ENCODE assay signal across 16 cellular contexts in genomic region chr1:2522230-2522629, GRCh38. TPM values are rescaled to one million over a fixed set of nuclear protein-coding genes. Genes with fewer than 3 reads are reported as not detected.
A peak's percentile ranks its signal among the peaks of the same experiment; 100 is the strongest.
DNase-seq lines count a peak whose midpoint lies in the region; ATAC-seq and TF ChIP-seq lines count a peak whose summit lies in the region.
"Had no signal": no experiment of that assay in that cellular context is flagged by ENCODE, and none has a peak within 500 bp of the region (broad histone marks: within the 10 kb centered on the region; RNA-seq: fewer than 3 reads in every experiment).

No MANE protein-coding gene starts in this region.

- 98% methylated on average over 7 of the region's 7 CpGs for WGBS in mesenchymal stem cell
- 85 to 91% (median 90%) methylated on average over 6 to 7 of the region's 7 CpGs for WGBS in adrenal gland, 4 donors

- H3K14ac ChIP-seq in mesenchymal stem cell (ENCODE audit: low read length in 2 of 2) = no peak overlapping the region

- H2BK15ac ChIP-seq in mesenchymal stem cell (ENCODE audit: low read depth, poor library complexity, severe bottlenecking) = no peak overlapping the region

- H3K4me3 Mint-ChIP-seq in natural killer cell = no peak overlapping the region
- H3K4me3 Mint-ChIP-seq in natural killer cell treated with Interleukin-12 subunit alpha and Interleukin-12 subunit beta and Interleukin-15 and Interleukin-18, amount 100 ng/mL, for 72 hours = no peak overlapping the region
- H3K4me3 Mint-ChIP-seq in activated CD8-positive, alpha-beta T cell treated with anti-CD3 and anti-CD28 coated beads for 36 hours = no peak overlapping the region
- peak overlapping the region; percentile 72 for H3K4me3 Mint-ChIP-seq in endothelial cell (ENCODE audit: unreplicated experiment)

- TF ChIP-seq CTCF in natural killer cell (IDR thresholded peaks at IDR 0.05) (no peak), endothelial cell (IDR thresholded peaks at IDR 0.05; ENCODE audit: unreplicated experiment) (no peak), adrenal gland (IDR thresholded peaks at IDR 0.05) (no peak)
- TF ChIP-seq CTCF in activated CD8-positive, alpha-beta T cell treated with anti-CD3 and anti-CD28 coated beads for 36 hours (IDR thresholded peaks at IDR 0.05) = no peak

- no peak overlapping the region for H3K27ac ChIP-seq in mesenchymal stem cell (ENCODE audit: low read length, poor library complexity, severe bottlenecking)
- H3K27ac ChIP-seq in adrenal gland = no peak overlapping the region

- H2AFZ ChIP-seq in mesenchymal stem cell (ENCODE audit: low read depth, low read length) = no peak overlapping the region

- H3K27me3 ChIP-seq in mesenchymal stem cell (ENCODE audit: control insufficient read depth in 1 of 2, insufficient read depth in 1 of 2, low read length in 2 of 2) (no peaks in the 10 kb centered on the region), adrenal gland (no peaks in the 10 kb centered on the region)
- H3K27me3 ChIP-seq: BE2C had no signal

- no peak overlapping the region for H3K23ac ChIP-seq in mesenchymal stem cell (ENCODE audit: low read length in 2 of 2)

- DNase-seq in natural killer cell (no peak), endothelial cell (ENCODE audit: low spot score) (no peak), NCI-H345 treated with DMSO at 0.1 percent for 48 hours (lab: John Stamatoyannopoulos, UW; ENCODE audit: unreplicated experiment) (no peak), mesenchymal stem cell (no peak), adrenal gland (no peak)
- DNase-seq in natural killer cell treated with Interleukin-12 subunit alpha and Interleukin-12 subunit beta and Interleukin-15 and Interleukin-18, amount 100 ng/mL, for 72 hours (ENCODE audit: low spot score) = no peak
- no peak for DNase-seq in activated CD8-positive, alpha-beta T cell treated with anti-CD3 and anti-CD28 coated beads for 36 hours
- DNase-seq: BE2C, Caco-2, DMS53, Karpas-422, NCI-H2029, NCI-H2171 treated with DMSO at 0.1 percent for 48 hours, NCI-H510A, NCI-H82 had no signal

- H3K9me3 ChIP-seq in mesenchymal stem cell (ENCODE audit: control insufficient read depth, low read length) (no peaks in the 10 kb centered on the region), adrenal gland (replicated peaks in 1 of 3) (no peaks in the 10 kb centered on the region)
- H3K9me3 ChIP-seq: BE2C, Caco-2 had no signal

- H2BK5ac ChIP-seq in mesenchymal stem cell (ENCODE audit: low read depth, low read length, poor library complexity, severe bottlenecking) = no peak overlapping the region

- H3K36me3 Mint-ChIP-seq in natural killer cell (no peaks in the 10 kb centered on the region), endothelial cell (ENCODE audit: low read depth, unreplicated experiment) (peaks cover 20% of the 10 kb centered on the region)
- no peaks in the 10 kb centered on the region for H3K36me3 Mint-ChIP-seq in natural killer cell treated with Interleukin-12 subunit alpha and Interleukin-12 subunit beta and Interleukin-15 and Interleukin-18, amount 100 ng/mL, for 72 hours
- H3K36me3 Mint-ChIP-seq in activated CD8-positive, alpha-beta T cell treated with anti-CD3 and anti-CD28 coated beads for 36 hours (ENCODE audit: low read depth) = peaks cover 30% of the 10 kb centered on the region

- H3K18ac ChIP-seq in mesenchymal stem cell (ENCODE audit: low read depth in 1 of 2, low read length in 2 of 2) = no peak overlapping the region

- H3K9me3 Mint-ChIP-seq in natural killer cell (no peaks in the 10 kb centered on the region), endothelial cell (ENCODE audit: unreplicated experiment) (no peaks in the 10 kb centered on the region)
- H3K9me3 Mint-ChIP-seq in natural killer cell treated with Interleukin-12 subunit alpha and Interleukin-12 subunit beta and Interleukin-15 and Interleukin-18, amount 100 ng/mL, for 72 hours = no peaks in the 10 kb centered on the region
- H3K9me3 Mint-ChIP-seq in activated CD8-positive, alpha-beta T cell treated with anti-CD3 and anti-CD28 coated beads for 36 hours = no peaks in the 10 kb centered on the region

- no peak overlapping the region for H4K8ac ChIP-seq in mesenchymal stem cell (ENCODE audit: low read length)

- TF ChIP-seq POLR2A in adrenal gland (IDR thresholded peaks at IDR 0.05) = no peak

- no peak overlapping the region for H3K9ac ChIP-seq in mesenchymal stem cell (ENCODE audit: low read length)

- H3K4me1 ChIP-seq in mesenchymal stem cell (ENCODE audit: control insufficient read depth, insufficient read depth, low read depth, low read length) (peaks cover 27% of the 10 kb centered on the region), adrenal gland (replicated peaks in 1 of 2) (peaks cover 22 to 34% of the 10 kb centered on the region in 2 donors)

- H2BK120ac ChIP-seq in mesenchymal stem cell (ENCODE audit: low read depth, low read length) = no peak overlapping the region

- no peak overlapping the region for H2AK5ac ChIP-seq in mesenchymal stem cell (ENCODE audit: low read length, severe bottlenecking)

- H2BK12ac ChIP-seq in mesenchymal stem cell (ENCODE audit: low read length in 2 of 2) = no peak overlapping the region

- peaks cover 28% of the 10 kb centered on the region for H3K79me1 ChIP-seq in mesenchymal stem cell (replicated peaks; ENCODE audit: low read length, poor library complexity, severe bottlenecking)

- intact Hi-C loops in natural killer cell (cut with micrococcal nuclease) (no loop called here), adrenal gland (cut with DNase I) (no loop called here)
- intact Hi-C loops in activated CD8-positive, alpha-beta T cell treated with anti-CD3 and anti-CD28 coated beads for 36 hours (cut with micrococcal nuclease) = no loop called here

- CTCF ChIA-PET in activated CD8-positive, alpha-beta T cell treated with anti-CD3 and anti-CD28 coated beads for 36 hours (lab: Charles Lee) = interaction anchor here (1.1 to 1.3 kb wide), 2 partner anchors 27 to 107 kb away, joined by 3 read pairs; no protein-coding TSS in a partner anchor

- H4K91ac ChIP-seq in mesenchymal stem cell (ENCODE audit: low read length) = no peak overlapping the region

- no peak overlapping the region for H3K4ac ChIP-seq in mesenchymal stem cell (ENCODE audit: low read depth in 1 of 2, low read length in 2 of 2)

- H3K4me1 Mint-ChIP-seq in natural killer cell = peaks cover 24 to 39% of the 10 kb centered on the region in 2 donors
- H3K4me1 Mint-ChIP-seq in natural killer cell treated with Interleukin-12 subunit alpha and Interleukin-12 subunit beta and Interleukin-15 and Interleukin-18, amount 100 ng/mL, for 72 hours (ENCODE audit: low read depth in 2 of 2) = peaks cover 24 to 37% of the 10 kb centered on the region in 2 donors
- peaks cover 35% of the 10 kb centered on the region for H3K4me1 Mint-ChIP-seq in activated CD8-positive, alpha-beta T cell treated with anti-CD3 and anti-CD28 coated beads for 36 hours (ENCODE audit: low read depth)
- peaks cover 27% of the 10 kb centered on the region for H3K4me1 Mint-ChIP-seq in endothelial cell (ENCODE audit: unreplicated experiment)

- H3K4me3 ChIP-seq in mesenchymal stem cell (ENCODE audit: insufficient read depth in 1 of 2, low read depth in 1 of 2, low read length in 2 of 2) (no peak overlapping the region), adrenal gland (no peak overlapping the region)

- POLR2A ChIA-PET in activated CD8-positive, alpha-beta T cell treated with anti-CD3 and anti-CD28 coated beads for 36 hours (lab: Charles Lee) = interaction anchor here (0.8 kb wide), 1 partner anchor 13 kb away, joined by 3 read pairs; no protein-coding TSS in a partner anchor

- H3K36me3 ChIP-seq in mesenchymal stem cell (ENCODE audit: control insufficient read depth in 1 of 2, insufficient read depth in 2 of 2, low read depth in 1 of 2, low read length in 2 of 2) (peaks cover 36 to 56% of the 10 kb centered on the region in 2 experiments), adrenal gland (replicated peaks in 1 of 2) (peaks cover 0 to 47% of the 10 kb centered on the region in 2 donors)

- H3K27me3 Mint-ChIP-seq in natural killer cell (ENCODE audit: low read depth in 2 of 2) = peaks cover 0 to 2% of the 10 kb centered on the region in 2 donors
- peaks cover 0 to 3% of the 10 kb centered on the region in 2 donors for H3K27me3 Mint-ChIP-seq in natural killer cell treated with Interleukin-12 subunit alpha and Interleukin-12 subunit beta and Interleukin-15 and Interleukin-18, amount 100 ng/mL, for 72 hours
- peaks cover 2% of the 10 kb centered on the region for H3K27me3 Mint-ChIP-seq in activated CD8-positive, alpha-beta T cell treated with anti-CD3 and anti-CD28 coated beads for 36 hours
- peaks cover 11% of the 10 kb centered on the region for H3K27me3 Mint-ChIP-seq in endothelial cell (ENCODE audit: unreplicated experiment)

- peak overlapping the region; percentile 2 to 93 for H3K27ac Mint-ChIP-seq in natural killer cell
- H3K27ac Mint-ChIP-seq in natural killer cell treated with Interleukin-12 subunit alpha and Interleukin-12 subunit beta and Interleukin-15 and Interleukin-18, amount 100 ng/mL, for 72 hours = no peak overlapping the region
- H3K27ac Mint-ChIP-seq in activated CD8-positive, alpha-beta T cell treated with anti-CD3 and anti-CD28 coated beads for 36 hours = peak overlapping the region; percentile 98
- no peak overlapping the region for H3K27ac Mint-ChIP-seq in endothelial cell (ENCODE audit: unreplicated experiment)

- ATAC-seq in natural killer cell = no peak
- no peak for ATAC-seq in natural killer cell treated with Interleukin-12 subunit alpha and Interleukin-12 subunit beta and Interleukin-15 and Interleukin-18, amount 100 ng/mL, for 72 hours
- no peak for ATAC-seq in activated CD8-positive, alpha-beta T cell treated with anti-CD3 and anti-CD28 coated beads for 36 hours
- ATAC-seq: Right ventricle myocardium inferior had no signal

- no peak overlapping the region for H3K4me2 ChIP-seq in mesenchymal stem cell (ENCODE audit: low read length, poor library complexity, severe bottlenecking)

RNA-seq across cellular contexts. Expression of gene PANK4, which starts 4.2 kb away (rescaled TPM):
- total RNA-seq in natural killer cell (10 to 100 TPM; 48.2 to 75.7 (median 61.8) TPM), endothelial cell (ENCODE audit: unreplicated experiment) (32.3 TPM), adrenal gland (10 to 100 TPM; 14.2 to 50.2 (median 31.4) TPM)
- total RNA-seq in natural killer cell treated with Interleukin-12 subunit alpha and Interleukin-12 subunit beta and Interleukin-15 and Interleukin-18, amount 100 ng/mL, for 72 hours = 10 to 100 TPM; 37.7 to 70.5 TPM
- total RNA-seq in activated CD8-positive, alpha-beta T cell treated with anti-CD3 and anti-CD28 coated beads for 36 hours = 10 to 100 TPM; 39.0 to 40.6 TPM
- 10.2 TPM for polyA plus RNA-seq in mesenchymal stem cell (2013, experiment 1 of 2)
- polyA plus RNA-seq in mesenchymal stem cell (2013, experiment 2 of 2) = 9.9 TPM
- polyA plus RNA-seq in adrenal gland = 10 to 100 TPM; 13.8 to 44.1 (median 26.2) TPM

RNA-seq across cellular contexts. Expression of gene HES5, which starts 7.8 kb away (rescaled TPM):
- total RNA-seq in natural killer cell (not detected), endothelial cell (ENCODE audit: unreplicated experiment) (not detected), adrenal gland (not detected)
- not detected for total RNA-seq in natural killer cell treated with Interleukin-12 subunit alpha and Interleukin-12 subunit beta and Interleukin-15 and Interleukin-18, amount 100 ng/mL, for 72 hours
- total RNA-seq in activated CD8-positive, alpha-beta T cell treated with anti-CD3 and anti-CD28 coated beads for 36 hours = not detected
- not detected for polyA plus RNA-seq in mesenchymal stem cell (2013, experiment 1 of 2)
- not detected for polyA plus RNA-seq in mesenchymal stem cell (2013, experiment 2 of 2)
- polyA plus RNA-seq in adrenal gland = not detected
- total RNA-seq: Caco-2 had no signal

RNA-seq across cellular contexts. Expression of gene TNFRSF14, which starts 33.9 kb away (rescaled TPM):
- total RNA-seq in natural killer cell = 100 to 1,000 TPM; 228 to 266 (median 262) TPM
- 100 to 1,000 TPM in 1 of 2 donors, 10 to 100 TPM in 1; 93.2 to 118 TPM for total RNA-seq in natural killer cell treated with Interleukin-12 subunit alpha and Interleukin-12 subunit beta and Interleukin-15 and Interleukin-18, amount 100 ng/mL, for 72 hours
- 100 to 1,000 TPM; 134 to 140 TPM for total RNA-seq in activated CD8-positive, alpha-beta T cell treated with anti-CD3 and anti-CD28 coated beads for 36 hours
- 0.26 TPM for total RNA-seq in endothelial cell (ENCODE audit: unreplicated experiment)
- 0.73 TPM for polyA plus RNA-seq in mesenchymal stem cell (2013, experiment 1 of 2)
- polyA plus RNA-seq in mesenchymal stem cell (2013, experiment 2 of 2) = 0.89 TPM
- total RNA-seq in adrenal gland = 100 to 1,000 TPM in 6 of 8 donors, 10 to 100 TPM in 2; 55.2 to 127 (median 116) TPM
- polyA plus RNA-seq in adrenal gland = 100 to 1,000 TPM in 2 of 3 donors, 10 to 100 TPM in 1; 11.6 to 554 (median 238) TPM

RNA-seq across cellular contexts. Expression of gene PLCH2, which starts 46.1 kb away (rescaled TPM):
- total RNA-seq in natural killer cell = 100 to 1,000 TPM in 2 of 3 donors, 10 to 100 TPM in 1; 77.1 to 116 (median 106) TPM
- 1 to 10 TPM; 5.5 to 6.9 TPM for total RNA-seq in natural killer cell treated with Interleukin-12 subunit alpha and Interleukin-12 subunit beta and Interleukin-15 and Interleukin-18, amount 100 ng/mL, for 72 hours
- 1 to 10 TPM; 2.9 to 6.0 TPM for total RNA-seq in activated CD8-positive, alpha-beta T cell treated with anti-CD3 and anti-CD28 coated beads for 36 hours
- total RNA-seq in endothelial cell (ENCODE audit: unreplicated experiment) = not detected
- polyA plus RNA-seq in mesenchymal stem cell (2013, experiment 1 of 2) = under 0.01 TPM
- polyA plus RNA-seq in mesenchymal stem cell (2013, experiment 2 of 2) = not detected
- 1 to 10 TPM in 5 of 8 donors, under 1 TPM in 2, not detected in 1; 0.65 to 6.1 (median 2.0) TPM for total RNA-seq in adrenal gland
- polyA plus RNA-seq in adrenal gland = 10 to 100 TPM in 2 of 3 donors, 1 to 10 TPM in 1; 2.4 to 66.3 (median 11.4) TPM

Comparison
In these comparisons a context has a peak if more than half of its experiments do, and no peak if none do; other contexts are left out.
1. H3K27ac Mint-ChIP-seq: peak in natural killer cell (2 of 2) and activated CD8-positive, alpha-beta T cell treated with anti-CD3 and anti-CD28 coated beads for 36 hours (single experiment); none in natural killer cell treated with Interleukin-12 subunit alpha and Interleukin-12 subunit beta and Interleukin-15 and Interleukin-18, amount 100 ng/mL, for 72 hours (0 of 2) and endothelial cell (single experiment).
2. RNA of gene TNFRSF14, which starts 33.9 kb away (total RNA-seq): 228 to 266 TPM in natural killer cell, 134 to 140 TPM in activated CD8-positive, alpha-beta T cell treated with anti-CD3 and anti-CD28 coated beads for 36 hours, 93.2 to 118 TPM in natural killer cell treated with Interleukin-12 subunit alpha and Interleukin-12 subunit beta and Interleukin-15 and Interleukin-18, amount 100 ng/mL, for 72 hours and 55.2 to 127 TPM in adrenal gland; 0.26 TPM in endothelial cell (single experiment); every median in the first group is over 10 times any median in the second.